ENCODE assay signal across 1 cellular context in genomic region chr4:67616478-67616877, GRCh38.
TF ChIP-seq lines count a peak whose summit lies in the region.

No MANE protein-coding gene starts in this region.

TF ChIP-seq in K562, 482 proteins besides CTCF, POLR2A, EP300 and RAD21 (continued from another document):
- TF ChIP-seq CREB5 (CRISPR knock-in tag; IDR thresholded peaks at IDR 0.05), result no peak
TF ChIP-seq in K562: peak in this region for 0.
